9 cellular contexts compared by ENCODE assay signal in genomic region chr11:45664376-45665205, GRCh38. TPM values are rescaled to one million over a fixed set of nuclear protein-coding genes. Genes with fewer than 3 reads are reported as not detected.
DNase-seq lines count a peak whose midpoint lies in the region; ATAC-seq and TF ChIP-seq lines count a peak whose summit lies in the region.
"Had no signal": no experiment of that assay in that cellular context is flagged by ENCODE, and none has a peak within 500 bp of the region (broad histone marks: within the 10 kb centered on the region; RNA-seq: fewer than 3 reads in every experiment).

No MANE protein-coding gene starts in this region.

- H3K4me1 Mint-ChIP-seq in activated CD4-positive, alpha-beta T cell treated with anti-CD3 and anti-CD28 coated beads for 36 hours: peaks cover 5% of the 10 kb centered on the region
- peaks cover 2% of the 10 kb centered on the region for H3K4me1 Mint-ChIP-seq in memory B cell

- H3K27me3 ChIP-seq in effector memory CD4-positive, alpha-beta T cell (replicated peaks; ENCODE audit: control insufficient read depth, insufficient read depth, low read length, poor library complexity, severe bottlenecking): peaks cover 30% of the 10 kb centered on the region
- H3K27me3 ChIP-seq in transverse colon: peaks cover 83% of the 10 kb centered on the region
- peaks cover 92% of the 10 kb centered on the region for H3K27me3 ChIP-seq in PC-9 (ENCODE audit: insufficient read depth, low read depth)

- no peak overlapping the region for H3K4me2 ChIP-seq in PC-9

- no peaks in the 10 kb centered on the region for H3K36me3 ChIP-seq in effector memory CD4-positive, alpha-beta T cell (ENCODE audit: control insufficient read depth, insufficient read depth, low read length)
- H3K36me3 ChIP-seq in transverse colon (no peaks in the 10 kb centered on the region), PC-9 (ENCODE audit: low read depth) (no peaks in the 10 kb centered on the region)

- no peak overlapping the region for H3K4me3 Mint-ChIP-seq in activated CD4-positive, alpha-beta T cell treated with anti-CD3 and anti-CD28 coated beads for 36 hours
- H3K4me3 Mint-ChIP-seq in memory B cell: no peak overlapping the region

- TF ChIP-seq CTCF in transverse colon (IDR thresholded peaks at IDR 0.05) (no peak), PC-9 (conservative IDR thresholded peaks at IDR 0.05) (no peak)

- no peak overlapping the region for H3K27ac ChIP-seq in effector memory CD4-positive, alpha-beta T cell (ENCODE audit: insufficient read depth, low read length, poor library complexity, severe bottlenecking)
- peak overlapping the region in 3 of 4 donors; percentile 12 to 61 (median 40) for H3K27ac ChIP-seq in transverse colon
- no peak overlapping the region for H3K27ac ChIP-seq in PC-9

- CTCF ChIA-PET in activated CD4-positive, alpha-beta T cell treated with anti-CD3 and anti-CD28 coated beads for 36 hours (lab: Charles Lee): interaction anchor here (0.8 to 2.6 kb wide), 3 partner anchors 10 to 107 kb away, joined by 3 to 11 read pairs (median 9); no protein-coding TSS in a partner anchor
- CTCF ChIA-PET in PC-9 (lab: Charles Lee): no interaction called here

- TF ChIP-seq POLR2A in transverse colon (IDR thresholded peaks at IDR 0.05): no peak

- H3K4me1 ChIP-seq in effector memory CD4-positive, alpha-beta T cell (ENCODE audit: control insufficient read depth, insufficient read depth, low read length, poor library complexity, severe bottlenecking): peaks cover 13% of the 10 kb centered on the region
- H3K4me1 ChIP-seq in transverse colon (peaks cover 12 to 24% (median 16%) of the 10 kb centered on the region in 4 donors), PC-9 (replicated peaks; ENCODE audit: insufficient read depth) (no peaks in the 10 kb centered on the region)

- WGBS in transverse colon (ENCODE audit: low coverage in 1 of 2), 2 donors: 3% methylated on average over 37 of the region's 76 CpGs; no CpG with 5 or more reads in 1 of the 2 donors

- BruUV-seq in PC-9 (replicated peaks; lab: Mats Ljungman, UMichigan): no TSS peak

- ATAC-seq in activated CD4-positive, alpha-beta T cell treated with anti-CD3 and anti-CD28 coated beads for 36 hours: no peak
- ATAC-seq in memory B cell (ENCODE audit: low read depth): peak; percentile 10

- peaks cover 3% of the 10 kb centered on the region; the same call in 1 of the 2 replicates for H4K20me1 ChIP-seq in PC-9 (ENCODE audit: insufficient read depth)

- POLR2A ChIA-PET in activated CD4-positive, alpha-beta T cell treated with anti-CD3 and anti-CD28 coated beads for 36 hours (lab: Charles Lee): no interaction called here
- POLR2A ChIA-PET in PC-9 (lab: Charles Lee; ENCODE audit: unreplicated experiment): no interaction called here

- no peaks in the 10 kb centered on the region for H3F3A ChIP-seq in PC-9 (ENCODE audit: insufficient read depth, low read depth)

- in situ Hi-C loops in transverse colon (cut with MboI; ENCODE audit: low pct_ligation_motif_present in 1 of 4, low pct_unique_long_range_greater_than_20kb in 1 of 4, low sequenced_read_pairs in 3 of 4): loop anchor here in 2 of 4 donors (25.0 kb wide), 1 partner anchor 302 kb away; no protein-coding TSS in a partner anchor

- H3K27me3 Mint-ChIP-seq in activated CD4-positive, alpha-beta T cell treated with anti-CD3 and anti-CD28 coated beads for 36 hours: peaks cover 54% of the 10 kb centered on the region
- H3K27me3 Mint-ChIP-seq in memory B cell: peaks cover 38% of the 10 kb centered on the region

- no peaks in the 10 kb centered on the region for H3K36me3 Mint-ChIP-seq in activated CD4-positive, alpha-beta T cell treated with anti-CD3 and anti-CD28 coated beads for 36 hours (ENCODE audit: low read depth)
- no peaks in the 10 kb centered on the region for H3K36me3 Mint-ChIP-seq in memory B cell

- no peak overlapping the region for H2AFZ ChIP-seq in PC-9

- peak; percentile 17 for DNase-seq in activated CD4-positive, alpha-beta T cell treated with anti-CD3 and anti-CD28 coated beads for 36 hours
- no peak for DNase-seq in activated CD4-positive, alpha-beta T cell treated with anti-CD3 and anti-CD28 coated beads for 1 hour
- DNase-seq in effector memory CD4-positive, alpha-beta T cell: no peak
- DNase-seq in memory B cell (ENCODE audit: low spot score in 2 of 2) (no peak), transverse colon (no peak), PC-9 (no peak), EL (no peak), GM03348 (ENCODE audit: low spot score) (no peak)
- DNase-seq: SHP77 had no signal

- intact Hi-C loops in activated CD4-positive, alpha-beta T cell treated with anti-CD3 and anti-CD28 coated beads for 36 hours (cut with DNase I, micrococcal nuclease): loop anchor here (2.0 to 10.0 kb wide), 4 partner anchors 63 to 520 kb away; partner anchors contain the start of gene PRDM11 (in 1 of the 2)
- intact Hi-C loops in transverse colon (cut with DNase I; ENCODE audit: low total_unique reads): no loop called here
- intact Hi-C loops in PC-9 (cut with micrococcal nuclease; ENCODE audit: unreplicated experiment): no loop called here

- H3K9me2 ChIP-seq in PC-9 (ENCODE audit: insufficient read depth): no peaks in the 10 kb centered on the region

- no peak for TF ChIP-seq EP300 in transverse colon (IDR thresholded peaks at IDR 0.05; ENCODE audit: low read depth)

- H3K27ac Mint-ChIP-seq in activated CD4-positive, alpha-beta T cell treated with anti-CD3 and anti-CD28 coated beads for 36 hours: no peak overlapping the region
- H3K27ac Mint-ChIP-seq in memory B cell: no peak overlapping the region

- H3K79me2 ChIP-seq in PC-9 (ENCODE audit: low read depth): no peaks in the 10 kb centered on the region

- no peaks in the 10 kb centered on the region for H3K9me3 Mint-ChIP-seq in activated CD4-positive, alpha-beta T cell treated with anti-CD3 and anti-CD28 coated beads for 36 hours (ENCODE audit: low read depth)
- no peaks in the 10 kb centered on the region for H3K9me3 Mint-ChIP-seq in memory B cell

- H3K4me3 ChIP-seq in effector memory CD4-positive, alpha-beta T cell (ENCODE audit: insufficient read depth, low read depth, low read length, poor library complexity, severe bottlenecking): peak overlapping the region; percentile 44
- H3K4me3 ChIP-seq in transverse colon (peak overlapping the region; percentile 40 to 74 (median 58)), PC-9 (no peak overlapping the region)

- no peaks in the 10 kb centered on the region for H3K9me3 ChIP-seq in effector memory CD4-positive, alpha-beta T cell (ENCODE audit: control insufficient read depth, low read length)
- H3K9me3 ChIP-seq in transverse colon (no peaks in the 10 kb centered on the region), PC-9 (ENCODE audit: insufficient read depth, low read depth) (no peaks in the 10 kb centered on the region)

RNA-seq across cellular contexts. Expression of gene CHST1, which starts 0.8 kb away (rescaled TPM):
- under 1 TPM; 0.11 to 0.12 TPM for total RNA-seq in activated CD4-positive, alpha-beta T cell treated with anti-CD3 and anti-CD28 coated beads for 36 hours
- total RNA-seq in transverse colon (1 to 10 TPM in 2 of 4 donors, under 1 TPM in 2; 0.27 to 1.9 (median 0.76) TPM), PC-9 (2021) (not detected in 2 replicates)

Comparison
In these comparisons a context has a peak if more than half of its experiments do, and no peak if none do; other contexts are left out.
1. H3K27ac ChIP-seq: peak in transverse colon (3 of 4); none in effector memory CD4-positive, alpha-beta T cell (single experiment) and PC-9 (single experiment).
2. intact Hi-C loops: an anchor here in activated CD4-positive, alpha-beta T cell treated with anti-CD3 and anti-CD28 coated beads for 36 hours (2.0 to 10.0 kb wide); none called in transverse colon and PC-9.